22 cellular contexts compared by ENCODE assay signal in the genomic region with DNA sequence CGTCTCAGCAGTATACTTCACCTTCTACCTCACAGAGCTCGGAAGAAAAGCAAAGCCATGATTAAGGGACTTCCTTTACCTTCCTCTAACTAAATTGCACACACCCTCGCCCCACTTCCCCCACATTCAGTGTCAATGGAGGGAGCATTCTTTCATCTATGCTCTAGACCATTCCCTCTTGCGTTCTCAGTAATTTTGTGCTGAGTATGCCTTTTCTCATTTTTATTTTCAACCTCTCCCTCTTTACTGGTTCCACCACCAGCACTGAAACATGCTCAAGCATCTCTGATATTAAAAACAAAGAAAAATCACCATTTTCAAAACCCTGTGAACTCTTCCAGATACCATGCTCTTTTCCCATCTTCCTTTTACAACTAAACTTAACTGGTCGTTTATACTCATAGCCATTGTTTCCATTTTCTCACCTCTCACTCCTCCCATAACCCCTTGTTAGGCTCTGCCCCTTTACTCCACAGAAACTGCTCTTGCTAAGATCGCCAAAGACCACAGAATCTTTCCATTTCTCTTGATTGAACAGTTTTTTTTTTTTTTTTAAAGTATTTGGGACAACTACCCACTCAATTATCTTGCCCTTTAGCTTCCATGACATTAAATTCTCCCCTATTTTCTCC. TPM values are rescaled to one million over a fixed set of nuclear protein-coding genes. Genes with fewer than 3 reads are reported as not detected.
DNase-seq lines count a peak whose midpoint lies in the region; ATAC-seq, FAIRE-seq and TF ChIP-seq lines count a peak whose summit lies in the region.
"Had no signal": no experiment of that assay in that cellular context is flagged by ENCODE, and none has a peak within 500 bp of the region (broad histone marks: within the 10 kb centered on the region; RNA-seq: fewer than 3 reads in every experiment).

No MANE protein-coding gene starts in this region.

- H3K36me3 ChIP-seq in HepG2 (replicated peaks in 1 of 2; ENCODE audit: control insufficient read depth in 1 of 2, insufficient read depth in 2 of 2, low read length in 2 of 2) (peaks cover 13 to 91% of the 10 kb centered on the region in 2 experiments), right lobe of liver (peaks cover 7 to 68% (median 40%) of the 10 kb centered on the region in 4 donors), GM23338 (ENCODE audit: insufficient read depth) (peaks cover 55% of the 10 kb centered on the region), mesendoderm (ENCODE audit: control insufficient read depth, insufficient read depth, low read length) (no peaks in the 10 kb centered on the region), rectal smooth muscle tissue (ENCODE audit: control insufficient read depth, insufficient read depth, low read length) (peaks cover 3% of the 10 kb centered on the region), esophagus squamous epithelium (peaks cover 17 to 99% (median 24%) of the 10 kb centered on the region in 3 donors)

- H3K4me3 ChIP-seq in HepG2 (replicated peaks in 1 of 3; ENCODE audit: insufficient read depth in 1 of 3, low read depth in 2 of 3, low read length in 3 of 3) (no peak overlapping the region), right lobe of liver (no peak overlapping the region), GM23338 (no peak overlapping the region), mesendoderm (ENCODE audit: low read length) (no peak overlapping the region), rectal smooth muscle tissue (ENCODE audit: low read length) (no peak overlapping the region), esophagus squamous epithelium (no peak overlapping the region)
- H3K4me3 ChIP-seq: GM23248 had no signal

- intact Hi-C loops in HepG2 (cut with micrococcal nuclease; ENCODE audit: unreplicated experiment) (no loop called here), right lobe of liver (cut with DNase I) (no loop called here), esophagus squamous epithelium (cut with DNase I) (no loop called here)

- ATAC-seq in HepG2 (no peak), right lobe of liver (no peak), GM23338 (no peak)
- ATAC-seq: HCT116 had no signal

- no peak overlapping the region for H3K4me2 ChIP-seq in HepG2 (ENCODE audit: low read depth, low read length)
- no peak overlapping the region for H3K4me2 ChIP-seq in GM23338
- H3K4me2 ChIP-seq in mesendoderm (ENCODE audit: low read length): no peak overlapping the region

- H3K4ac ChIP-seq in mesendoderm (ENCODE audit: low read depth, low read length): no peak overlapping the region

- H3F3A ChIP-seq in GM23338 (replicated peaks; ENCODE audit: low read depth): 0 out of 2 replicates have a peak, but pooled peaks cover 4% of the 10 kb centered on the region

- no peak overlapping the region for H3K27ac ChIP-seq in HepG2 (ENCODE audit: extremely low read length, insufficient read depth, low read length)
- H3K27ac ChIP-seq in right lobe of liver: no peak overlapping the region
- H3K27ac ChIP-seq in GM23338 (ENCODE audit: low read depth): peak overlapping the region; percentile 2; the same call in 1 of the 2 replicates
- no peak overlapping the region for H3K27ac ChIP-seq in mesendoderm (ENCODE audit: low read depth, low read length)
- H3K27ac ChIP-seq in rectal smooth muscle tissue (ENCODE audit: low read depth, low read length): no peak overlapping the region
- H3K27ac ChIP-seq in esophagus squamous epithelium: no peak overlapping the region

- H3K9me3 ChIP-seq in HepG2 (ENCODE audit: low read length) (no peaks in the 10 kb centered on the region), right lobe of liver (no peaks in the 10 kb centered on the region), esophagus squamous epithelium (no peaks in the 10 kb centered on the region)
- H3K9me3 ChIP-seq: BE2C had no signal

- BruUV-seq in HepG2 (replicated peaks; lab: Mats Ljungman, UMichigan): no TSS peak

- no peaks in the 10 kb centered on the region for H3K27me3 Mint-ChIP-seq in GM23338 (ENCODE audit: insufficient read depth, low read depth, poor library complexity)
- H3K27me3 Mint-ChIP-seq: CD4-positive, CD25-positive, alpha-beta regulatory T cell; CD8-positive, alpha-beta memory T cell had no signal

- no peaks in the 10 kb centered on the region for H3K79me2 ChIP-seq in HepG2 (ENCODE audit: insufficient read depth, low read length)
- 0 out of 2 replicates have a peak, but pooled peaks cover 6% of the 10 kb centered on the region for H3K79me2 ChIP-seq in GM23338 (replicated peaks; ENCODE audit: insufficient read depth)
- H3K79me2 ChIP-seq in mesendoderm (ENCODE audit: control insufficient read depth, insufficient read depth, low read length): peaks cover 2% of the 10 kb centered on the region

- no peak overlapping the region for H3K9ac ChIP-seq in HepG2 (ENCODE audit: insufficient read depth, low read depth, low read length)
- H3K9ac ChIP-seq in mesendoderm (ENCODE audit: low read length): no peak overlapping the region
- H3K9ac ChIP-seq in rectal smooth muscle tissue (ENCODE audit: low read length): peak overlapping the region; percentile 10
- H3K9ac ChIP-seq: GM23248 had no signal

- H3K18ac ChIP-seq in mesendoderm (ENCODE audit: low read length): no peak overlapping the region

- H3K23ac ChIP-seq in mesendoderm (ENCODE audit: low read length): no peak overlapping the region

- in situ Hi-C loops in HepG2 (cut with HindIII; ENCODE audit: extremely low pct_ligation_motif_present, low pct_unique_long_range_greater_than_20kb): no loop called here

- H3K79me1 ChIP-seq in mesendoderm (ENCODE audit: low read length): peaks cover 5% of the 10 kb centered on the region

- TF ChIP-seq CTCF in HepG2 (CRISPR knock-in tag; IDR thresholded peaks at IDR 0.05) (no peak), right lobe of liver (IDR thresholded peaks at IDR 0.05) (no peak), GM23338 (conservative IDR thresholded peaks at IDR 0.05; ENCODE audit: low read depth in 2 of 2) (no peak), esophagus squamous epithelium (IDR thresholded peaks at IDR 0.05) (no peak)

- H3K9me2 ChIP-seq in GM23338 (ENCODE audit: insufficient read depth): no peaks in the 10 kb centered on the region

- H2BK120ac ChIP-seq in mesendoderm (ENCODE audit: low read depth, low read length): no peak overlapping the region

- H3K4me1 ChIP-seq in HepG2 (ENCODE audit: insufficient read depth, low read length): no peaks in the 10 kb centered on the region
- H3K4me1 ChIP-seq in right lobe of liver: no peaks in the 10 kb centered on the region
- peaks cover 12% of the 10 kb centered on the region; the same call in 1 of the 2 replicates for H3K4me1 ChIP-seq in GM23338 (ENCODE audit: insufficient read depth)
- H3K4me1 ChIP-seq in mesendoderm (ENCODE audit: control insufficient read depth, low read depth, low read length): peaks cover 7% of the 10 kb centered on the region
- H3K4me1 ChIP-seq in rectal smooth muscle tissue (ENCODE audit: control insufficient read depth, insufficient read depth, low read length): no peaks in the 10 kb centered on the region
- no peaks in the 10 kb centered on the region for H3K4me1 ChIP-seq in esophagus squamous epithelium
- H3K4me1 ChIP-seq: BE2C had no signal

- no peak overlapping the region for H3K4me3 Mint-ChIP-seq in GM23338
- H3K4me3 Mint-ChIP-seq: CD4-positive, CD25-positive, alpha-beta regulatory T cell; CD8-positive, alpha-beta memory T cell; HFFc6 had no signal

- H4K20me1 ChIP-seq in HepG2 (ENCODE audit: insufficient read depth, low read length) (no peaks in the 10 kb centered on the region), GM23338 (replicated peaks; ENCODE audit: insufficient read depth) (no peaks in the 10 kb centered on the region)

- no peak overlapping the region for H2BK15ac ChIP-seq in mesendoderm (replicated peaks; ENCODE audit: low read depth)

- no peak for TF ChIP-seq EP300 in HepG2 (IDR thresholded peaks at IDR 0.05; ENCODE audit: low read depth in 2 of 2, low read length in 2 of 2)
- no peak for TF ChIP-seq EP300 in HepG2 (CRISPR knock-in tag; IDR thresholded peaks at IDR 0.05; ENCODE audit: borderline replicate concordance)

- H3K27me3 ChIP-seq in HepG2 (ENCODE audit: control insufficient read depth in 1 of 2, insufficient read depth in 2 of 2, low read length in 2 of 2) (no peaks in the 10 kb centered on the region), right lobe of liver (no peaks in the 10 kb centered on the region), GM23338 (ENCODE audit: insufficient read depth) (no peaks in the 10 kb centered on the region), mesendoderm (ENCODE audit: insufficient read depth, low read length, poor library complexity) (no peaks in the 10 kb centered on the region), rectal smooth muscle tissue (ENCODE audit: control insufficient read depth, insufficient read depth, low read length) (no peaks in the 10 kb centered on the region), esophagus squamous epithelium (no peaks in the 10 kb centered on the region)
- H3K27me3 ChIP-seq: BE2C had no signal

- no peak for TF ChIP-seq RAD21 in HepG2 (CRISPR knock-in tag; IDR thresholded peaks at IDR 0.05)

- peaks cover 37% of the 10 kb centered on the region for H3K36me3 Mint-ChIP-seq in GM23338 (ENCODE audit: low read depth)

- no peak overlapping the region for H2BK5ac ChIP-seq in mesendoderm (ENCODE audit: low read length)

- DNase-seq in HepG2 (ENCODE audit: low spot score) (no peak), right lobe of liver (no peak), GM23338 (ENCODE audit: low spot score) (no peak), mesendoderm (no peak), NCI-H82 treated with DMSO at 0.1 percent for 48 hours (lab: John Stamatoyannopoulos, UW; ENCODE audit: unreplicated experiment) (no peak), esophagus squamous epithelium (lab: John Stamatoyannopoulos, UW) (no peak)
- DNase-seq: ACHN; BE2C; C1 segment of cervical spinal cord; CD4-positive, CD25-positive, alpha-beta regulatory T cell; CD8-positive, alpha-beta memory T cell; COR-L47; H7; HFFc6 had no signal

- no peak for FAIRE-seq in HepG2 (lab: Jason Lieb, UNC)
- FAIRE-seq: D721Med, G401.6, GM18507, HTR-8/SVneo had no signal

- H3K27ac Mint-ChIP-seq in GM23338: no peak overlapping the region
- H3K27ac Mint-ChIP-seq: CD4-positive, CD25-positive, alpha-beta regulatory T cell; CD8-positive, alpha-beta memory T cell; HFFc6 had no signal

- CTCF ChIA-PET in HepG2 (lab: Yijun Ruan, JAX; ENCODE audit: low intra/inter-chr PET ratio, low total read pairs): no interaction called here

- H3K56ac ChIP-seq in mesendoderm (ENCODE audit: low read length): peak overlapping the region; percentile 22

- no peaks in the 10 kb centered on the region for H3K4me1 Mint-ChIP-seq in GM23338
- H3K4me1 Mint-ChIP-seq: CD8-positive, alpha-beta memory T cell had no signal

- TF ChIP-seq POLR2A in HepG2 (IDR thresholded peaks at IDR 0.05; ENCODE audit: insufficient read depth in 1 of 2, low read depth in 2 of 2, low read length in 2 of 2) (no peak), right lobe of liver (IDR thresholded peaks at IDR 0.05) (no peak), esophagus squamous epithelium (IDR thresholded peaks at IDR 0.05) (no peak)

- WGBS in HepG2 (ENCODE audit: low lambda C conversion rate): 96% methylated on average over 6 of the region's 6 CpGs
- WGBS in right lobe of liver (ENCODE audit: insufficient coverage, low coverage, low lambda C conversion rate, missing lambda C conversion rate): 89% methylated on average over 6 of the region's 6 CpGs
- no CpG with 5 or more reads among the region's 6 CpGs for WGBS in mesendoderm (ENCODE audit: extremely low coverage, insufficient coverage, low lambda C conversion rate)
- WGBS in esophagus squamous epithelium, 2 donors: 81 to 91% methylated on average over 6 of the region's 6 CpGs

- H2AFZ ChIP-seq in HepG2 (ENCODE audit: low read length) (no peak overlapping the region), GM23338 (no peak overlapping the region)
- H2AFZ ChIP-seq: GM23248 had no signal

- no peak overlapping the region for H4K8ac ChIP-seq in mesendoderm (ENCODE audit: low read depth, low read length)

- POLR2A ChIA-PET in HepG2 (lab: Yijun Ruan, JAX): no interaction called here

- H3K9me3 Mint-ChIP-seq in GM23338: no peaks in the 10 kb centered on the region
- H3K9me3 Mint-ChIP-seq: CD4-positive, CD25-positive, alpha-beta regulatory T cell; CD8-positive, alpha-beta memory T cell; HFFc6 had no signal

- no peak overlapping the region for H4K5ac ChIP-seq in mesendoderm (ENCODE audit: low read length)

- no peak overlapping the region for H2AK5ac ChIP-seq in mesendoderm (ENCODE audit: low read length)

RNA-seq across cellular contexts. Expression of a gene that starts 32.4 kb away (rescaled TPM):
- total RNA-seq in HepG2 (2016; rRNA removed; fragmentation: Illumina TruSeq; extraction: Trizol) (not detected in 2 replicates), right lobe of liver (not detected), esophagus squamous epithelium (not detected)
- total RNA-seq in HepG2 (2016; cell fraction: cytosol; rRNA removed; fragmentation: Illumina TruSeq; extraction: Trizol; ENCODE audit: low read depth): not detected in 2 replicates
- total RNA-seq in HepG2 (2016; cell fraction: insoluble cytoplasmic fraction; rRNA removed; fragmentation: Illumina TruSeq; extraction: Trizol): not detected in 2 replicates
- not detected in 2 replicates for total RNA-seq in HepG2 (2016; cell fraction: membrane; rRNA removed; fragmentation: Illumina TruSeq; extraction: Trizol)
- total RNA-seq in HepG2 (2016; cell fraction: nucleus; rRNA removed; fragmentation: Illumina TruSeq; extraction: Trizol): not detected in 2 replicates
- polyA plus RNA-seq in HepG2 (2011; rRNA removed) (not detected in 2 replicates), GM23338 (2016; fragmentation: Nextera tagmentation; extraction: Ambion mirVana) (0.31 and 0.35 TPM in 2 replicates)
- polyA plus RNA-seq in HepG2 (2011; cell fraction: cytosol; rRNA removed): not detected in 2 replicates
- polyA plus RNA-seq in HepG2 (2011; cell fraction: nucleus; rRNA removed): not detected in 2 replicates
- polyA plus RNA-seq in HepG2 (2012): not detected in 2 replicates
- polyA plus RNA-seq in HepG2 (2016; cell fraction: cytosol; fragmentation: Illumina TruSeq; extraction: Trizol; ENCODE audit: low read depth): not detected in 2 replicates
- polyA plus RNA-seq in HepG2 (2016; cell fraction: insoluble cytoplasmic fraction; fragmentation: Illumina TruSeq; extraction: Trizol; ENCODE audit: low read depth): not detected in 2 replicates
- polyA plus RNA-seq in HepG2 (2016; cell fraction: membrane; fragmentation: Illumina TruSeq; extraction: Trizol; ENCODE audit: low read depth): not detected in 2 replicates
- polyA plus RNA-seq in HepG2 (2016; cell fraction: nucleus; fragmentation: Illumina TruSeq; extraction: Trizol; ENCODE audit: insufficient read depth, low read depth): not detected in 2 replicates
- polyA minus RNA-seq in HepG2 (2011; rRNA and poly(A)+ RNA removed; ENCODE audit: low replicate concordance): not detected in 2 replicates
- polyA minus RNA-seq in HepG2 (2011; cell fraction: cytosol; rRNA and poly(A)+ RNA removed): not detected in 2 replicates
- polyA minus RNA-seq in HepG2 (2011; cell fraction: nucleus; rRNA and poly(A)+ RNA removed): 0.26 TPM in 1 of 2 replicates, not detected in the other
- total RNA-seq in GM23338 (2014; rRNA removed; shearing (Covaris generic)): 0.08 and 0.17 TPM in 2 replicates
- 0.03 TPM for polyA plus RNA-seq in mesendoderm (2013, experiment 1 of 2)
- polyA plus RNA-seq in mesendoderm (2013, experiment 2 of 2): not detected
- total RNA-seq: A172; CD4-positive, CD25-positive, alpha-beta regulatory T cell; CD8-positive, alpha-beta memory T cell; GM23248; HFFc6 had no signal
- polyA plus RNA-seq: CD4-positive, CD25-positive, alpha-beta regulatory T cell; CD8-positive, alpha-beta memory T cell had no signal
